ENCODE assay signal across 9 cellular contexts in the genomic region with DNA sequence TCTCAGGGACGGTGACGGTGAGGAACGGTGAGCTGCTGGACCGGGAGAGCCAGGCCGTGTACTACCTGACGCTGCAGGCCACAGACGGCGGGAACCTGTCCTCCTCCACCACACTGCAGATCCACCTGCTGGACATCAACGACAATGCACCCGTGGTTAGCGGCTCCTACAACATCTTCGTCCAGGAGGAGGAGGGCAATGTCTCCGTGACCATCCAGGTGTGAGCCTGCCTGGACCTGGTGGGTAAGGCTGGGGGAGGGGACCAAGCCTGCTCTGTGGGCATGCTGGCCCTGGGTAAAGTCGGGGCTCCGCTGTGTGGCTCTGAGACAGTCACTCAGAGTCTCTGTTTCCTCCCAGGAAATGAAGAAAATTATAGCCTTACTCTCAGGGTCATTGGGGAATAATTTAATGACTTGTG. TPM values are rescaled to one million over a fixed set of nuclear protein-coding genes. Genes with fewer than 3 reads are reported as not detected.
DNase-seq lines count a peak whose midpoint lies in the region; ATAC-seq and TF ChIP-seq lines count a peak whose summit lies in the region.
"Had no signal": no experiment of that assay in that cellular context is flagged by ENCODE, and none has a peak within 500 bp of the region (broad histone marks: within the 10 kb centered on the region; RNA-seq: fewer than 3 reads in every experiment).

No MANE protein-coding gene starts in this region.

- in situ Hi-C loops in brain microvascular endothelial cell (cut with HindIII; ENCODE audit: low pct_ligation_motif_present, low sequenced_read_pairs), result no loop called here

- POLR2A ChIA-PET in A673 (lab: Charles Lee; ENCODE audit: low non-redundant PET), result no interaction called here

- TF ChIP-seq CTCF in A673 (conservative IDR thresholded peaks at IDR 0.05; ENCODE audit: low read depth, low read length) (peak; percentile 42), RWPE2 (IDR thresholded peaks at IDR 0.05; ENCODE audit: poor library complexity, severe bottlenecking) (peak; percentile 92), brain microvascular endothelial cell (IDR thresholded peaks at IDR 0.05; ENCODE audit: low read depth, low read length, missing control alignments) (peak; percentile 72), left lung (IDR thresholded peaks at IDR 0.05) (peak; percentile 27 to 38), uterus (IDR thresholded peaks at IDR 0.05) (peak in 1 of 4 experiments; percentile 22)

- no peaks in the 10 kb centered on the region for H3K27me3 ChIP-seq in A673 (replicated peaks; ENCODE audit: insufficient read depth, low read depth, low read length, poor library complexity)
- H3K27me3 ChIP-seq in RWPE2 (ENCODE audit: insufficient read depth, poor library complexity, severe bottlenecking), result no peaks in the 10 kb centered on the region
- no peaks in the 10 kb centered on the region for H3K27me3 ChIP-seq in brain microvascular endothelial cell (replicated peaks)
- H3K27me3 ChIP-seq in left lung, result no peaks in the 10 kb centered on the region
- H3K27me3 ChIP-seq in uterus, result no peaks in the 10 kb centered on the region

- H3K9me3 ChIP-seq in A673 (ENCODE audit: low read depth, low read length, poor library complexity, severe bottlenecking) (no peaks in the 10 kb centered on the region), RWPE2 (ENCODE audit: severe bottlenecking) (no peaks in the 10 kb centered on the region), left lung (no peaks in the 10 kb centered on the region), uterus (no peaks in the 10 kb centered on the region)

- DNase-seq in A673 (ENCODE audit: low spot score) (no peak), GM19238 (ENCODE audit: insufficient read length, low spot score) (peak; percentile 31), RWPE2 (ENCODE audit: low spot score) (peak; percentile 92), brain microvascular endothelial cell (no peak), left lung (peak; percentile 44 to 78), uterus (peak; percentile 31 to 40), CD1c-positive myeloid dendritic cell (ENCODE audit: extremely low spot score) (no peak)

- no TSS peak for BruUV-seq in A673 (replicated peaks; lab: Mats Ljungman, UMichigan)

- intact Hi-C loops in A673 (cut with micrococcal nuclease; ENCODE audit: unreplicated experiment) (loop anchor here (10.0 kb wide), 1 partner anchor 376 kb away; no protein-coding TSS in a partner anchor), left lung (cut with DNase I) (no loop called here), uterus (cut with DNase I; ENCODE audit: low total_unique reads) (no loop called here)

- TF ChIP-seq POLR2A in uterus (IDR thresholded peaks at IDR 0.05), result no peak

- CTCF ChIA-PET in A673 (lab: Charles Lee), result no interaction called here

- no peaks in the 10 kb centered on the region for H3K4me1 ChIP-seq in A673 (ENCODE audit: insufficient read depth, low read length, poor library complexity, severe bottlenecking)
- H3K4me1 ChIP-seq in RWPE2 (ENCODE audit: insufficient read depth, poor library complexity, severe bottlenecking), result no peaks in the 10 kb centered on the region
- no peaks in the 10 kb centered on the region for H3K4me1 ChIP-seq in left lung
- no peaks in the 10 kb centered on the region for H3K4me1 ChIP-seq in uterus

- no peaks in the 10 kb centered on the region for H3K36me3 ChIP-seq in A673 (ENCODE audit: insufficient read depth, low read length, poor library complexity, severe bottlenecking)
- H3K36me3 ChIP-seq in RWPE2 (ENCODE audit: low read depth), result no peaks in the 10 kb centered on the region
- no peaks in the 10 kb centered on the region for H3K36me3 ChIP-seq in brain microvascular endothelial cell (replicated peaks)
- H3K36me3 ChIP-seq in left lung, result no peaks in the 10 kb centered on the region
- no peaks in the 10 kb centered on the region for H3K36me3 ChIP-seq in uterus

- H3K27ac ChIP-seq in A673 (ENCODE audit: low read depth, low read length, poor library complexity, severe bottlenecking) (no peak overlapping the region), RWPE2 (ENCODE audit: poor library complexity, severe bottlenecking) (no peak overlapping the region), brain microvascular endothelial cell (no peak overlapping the region), left lung (no peak overlapping the region), uterus (no peak overlapping the region)

- peak; percentile 94 for ATAC-seq in RWPE2 (ENCODE audit: low read depth)
- ATAC-seq in left lung, result peak; percentile 92
- ATAC-seq in GM19455 (IDR thresholded peaks at IDR 0.05; ENCODE audit: unreplicated experiment), result no peak

- H3K4me3 ChIP-seq in A673 (ENCODE audit: low read depth, low read length, poor library complexity, severe bottlenecking) (no peak overlapping the region), RWPE2 (ENCODE audit: severe bottlenecking) (no peak overlapping the region), brain microvascular endothelial cell (ENCODE audit: low read depth, low read length) (no peak overlapping the region), left lung (no peak overlapping the region), uterus (no peak overlapping the region)

RNA-seq across cellular contexts. Expression of a gene that starts 29.3 kb away (rescaled TPM):
- total RNA-seq in A673 (2021) (0.35 TPM in 1 of 2 replicates, not detected in the other), left lung (under 1 TPM in 1 of 2 donors, not detected in 1; 0.26 TPM), uterus (under 1 TPM in 3 of 4 donors, not detected in 1; under 0.01 to 0.35 (median 0.09) TPM)
- total RNA-seq: urinary bladder had no signal

RNA-seq across cellular contexts. Expression of a gene that starts 31.6 kb away (rescaled TPM):
- total RNA-seq in A673 (2021), result 16.7 and 18.9 TPM in 2 replicates
- total RNA-seq in left lung, result 1 to 10 TPM; 2.1 to 2.6 TPM
- total RNA-seq in uterus, result 1 to 10 TPM in 1 of 4 donors, under 1 TPM in 1, not detected in 2; 0.40 to 1.4 TPM

RNA-seq across cellular contexts. Expression of a gene that starts 41.2 kb away (rescaled TPM):
- 80.3 and 92.8 TPM in 2 replicates for total RNA-seq in A673 (2021)
- 10 to 100 TPM; 37.6 to 42.2 TPM for total RNA-seq in left lung
- total RNA-seq in uterus, result 10 to 100 TPM in 2 of 4 donors, 1 to 10 TPM in 2; 1.2 to 32.6 (median 9.2) TPM

RNA-seq across cellular contexts. Expression of a gene that starts 51.9 kb away (rescaled TPM):
- total RNA-seq in A673 (2021) (not detected in 2 replicates), left lung (not detected), uterus (not detected)
- total RNA-seq: urinary bladder had no signal

RNA-seq across cellular contexts. Expression of a gene that starts 52.1 kb away (rescaled TPM):
- total RNA-seq in A673 (2021) (not detected in 2 replicates), left lung (not detected), uterus (not detected)
- total RNA-seq: urinary bladder had no signal

Comparison
In these comparisons a context has a peak if more than half of its experiments do, and no peak if none do; other contexts are left out.
1. DNase-seq: peak in GM19238 (single experiment), RWPE2 (single experiment), left lung (2 of 2) and uterus (2 of 2); none in A673 (single experiment), brain microvascular endothelial cell (single experiment) and CD1c-positive myeloid dendritic cell (single experiment).